In genomic region chr22:19658057-19658966, GRCh38 we compare ENCODE assay signal across 22 cellular contexts. TPM values are rescaled to one million over a fixed set of nuclear protein-coding genes. Genes with fewer than 3 reads are reported as not detected.
DNase-seq lines count a peak whose midpoint lies in the region; ATAC-seq and TF ChIP-seq lines count a peak whose summit lies in the region.
"Had no signal": no experiment of that assay in that cellular context is flagged by ENCODE, and none has a peak within 500 bp of the region (broad histone marks: within the 10 kb centered on the region; RNA-seq: fewer than 3 reads in every experiment).

No MANE protein-coding gene starts in this region.

- no peak overlapping the region for H3K18ac ChIP-seq in IMR-90 (ENCODE audit: low read depth, low read length)

- H3K9me3 Mint-ChIP-seq in endodermal cell (no peaks in the 10 kb centered on the region), osteocyte (ENCODE audit: unreplicated experiment) (no peaks in the 10 kb centered on the region)
- H3K9me3 Mint-ChIP-seq: CD4-positive, alpha-beta memory T cell; CD4-positive, CD25-positive, alpha-beta regulatory T cell; CD8-positive, alpha-beta memory T cell had no signal

- H2BK20ac ChIP-seq in IMR-90 (ENCODE audit: low read depth, low read length): no peak overlapping the region

- no peaks in the 10 kb centered on the region for H3K27me3 Mint-ChIP-seq in endodermal cell (ENCODE audit: insufficient read depth)
- no peaks in the 10 kb centered on the region for H3K27me3 Mint-ChIP-seq in osteocyte (ENCODE audit: unreplicated experiment)
- H3K27me3 Mint-ChIP-seq: B cell; CD4-positive, alpha-beta memory T cell; CD4-positive, CD25-positive, alpha-beta regulatory T cell had no signal

- no peak overlapping the region for H4K91ac ChIP-seq in IMR-90 (ENCODE audit: insufficient read depth, low read depth, low read length)

- H3K9me1 ChIP-seq in IMR-90 (ENCODE audit: insufficient read depth, low read length): 0 out of 2 replicates have a peak, but pooled peaks cover 1% of the 10 kb centered on the region

- H3K4me1 Mint-ChIP-seq in endodermal cell (no peaks in the 10 kb centered on the region), osteocyte (ENCODE audit: unreplicated experiment) (peaks cover 19% of the 10 kb centered on the region)
- H3K4me1 Mint-ChIP-seq: B cell; CD4-positive, alpha-beta memory T cell; CD8-positive, alpha-beta memory T cell had no signal

- no TSS peak for BruUV-seq in IMR-90 (replicated peaks; lab: Mats Ljungman, UMichigan)

- POLR2A ChIA-PET in IMR-90 (lab: Charles Lee; ENCODE audit: unreplicated experiment): no interaction called here

- no peaks in the 10 kb centered on the region for H3K79me1 ChIP-seq in IMR-90 (ENCODE audit: low read depth in 1 of 2, low read length in 2 of 2)

- no peak overlapping the region for H3K56ac ChIP-seq in IMR-90 (ENCODE audit: extremely low read depth, insufficient read depth, low read length)

- H3K36me3 Mint-ChIP-seq in endodermal cell (ENCODE audit: low read depth) (no peaks in the 10 kb centered on the region), osteocyte (ENCODE audit: unreplicated experiment) (no peaks in the 10 kb centered on the region)
- H3K36me3 Mint-ChIP-seq: CD4-positive, alpha-beta memory T cell; CD4-positive, CD25-positive, alpha-beta regulatory T cell; CD8-positive, alpha-beta memory T cell had no signal

- H3K4me3 Mint-ChIP-seq in endodermal cell (no peak overlapping the region), osteocyte (ENCODE audit: unreplicated experiment) (no peak overlapping the region)
- H3K4me3 Mint-ChIP-seq: B cell; CD4-positive, alpha-beta memory T cell; CD4-positive, CD25-positive, alpha-beta regulatory T cell; CD8-positive, alpha-beta memory T cell had no signal

- in situ Hi-C loops in IMR-90 (cut with MboI; ENCODE audit: low sequenced_read_pairs): no loop called here

- H3K4ac ChIP-seq in IMR-90 (ENCODE audit: low read depth, low read length): no peak overlapping the region

- TF ChIP-seq RAD21 in IMR-90 (IDR thresholded peaks at IDR 0.05; ENCODE audit: low read length): no peak

- no peak overlapping the region for H2AK9ac ChIP-seq in IMR-90 (replicated peaks; ENCODE audit: low read depth, low read length, poor library complexity)

- no peak for TF ChIP-seq POLR2A in IMR-90 (IDR thresholded peaks at IDR 0.05; ENCODE audit: low read depth, low read length)

- H2BK5ac ChIP-seq in IMR-90 (ENCODE audit: low read depth, low read length, poor library complexity, severe bottlenecking): no peak overlapping the region

- H3K14ac ChIP-seq in IMR-90 (replicated peaks; ENCODE audit: low read depth, low read length): no peak overlapping the region

- no peak overlapping the region for H3K23ac ChIP-seq in IMR-90 (ENCODE audit: low read depth, low read length)

- DNase-seq in IMR-90: no peak
- peak; percentile 26 for DNase-seq in endodermal cell
- peak; percentile 74 for DNase-seq in mesenteric fat pad (ENCODE audit: low spot score)
- peak; percentile 75 for DNase-seq in osteocyte (ENCODE audit: extremely low spot score, unreplicated experiment)
- no peak for DNase-seq in activated CD4-positive, CD25-positive, alpha-beta regulatory T cell treated with anti-CD3 and anti-CD28 coated beads, Interleukin-2, amount 50 U/mL, for 72 hours
- no peak for DNase-seq in HK-2 (ENCODE audit: unreplicated experiment)
- no peak for DNase-seq in Right ventricle myocardium inferior (ENCODE audit: missing footprints)
- DNase-seq in DMS53 (lab: John Stamatoyannopoulos, UW): no peak
- DNase-seq: AML-193; CD4-positive, alpha-beta memory T cell; CD4-positive, CD25-positive, alpha-beta regulatory T cell; CD8-positive, alpha-beta memory T cell; COR-L47; DMS 273 treated with DMSO at 0.1 percent for 48 hours; DMS153; DMS79 treated with DMSO at 0.1 percent for 48 hours; GF-D8 had no signal

- H3K27me3 ChIP-seq in IMR-90 (ENCODE audit: control insufficient read depth, insufficient read depth, low read length) (no peaks in the 10 kb centered on the region; the same call in none of the 2 replicates), endodermal cell (ENCODE audit: control insufficient read depth, insufficient read depth, low read length, poor library complexity, severe bottlenecking) (peaks cover 4% of the 10 kb centered on the region)
- H3K27me3 ChIP-seq: BLaER1 treated with 17β-estradiol and CSF1 and Interleukin-3, amounts not matched to agents 10 nM and 100 nM had no signal

- no peak overlapping the region for H2BK120ac ChIP-seq in IMR-90 (ENCODE audit: low read depth, low read length)

- no peak overlapping the region for H2AK5ac ChIP-seq in IMR-90 (ENCODE audit: low read depth, low read length)

- no peak overlapping the region for H2BK15ac ChIP-seq in IMR-90 (ENCODE audit: low read depth, low read length)

- peak overlapping the region; percentile 24 for H2AFZ ChIP-seq in IMR-90 (replicated peaks; ENCODE audit: low read length, poor library complexity)

- dilution Hi-C loops in IMR-90 (cut with HindIII; ENCODE audit: low sequenced_read_pairs, unreplicated experiment): no loop called here

- intact Hi-C loops in IMR-90 (cut with micrococcal nuclease) (no loop called here), Right ventricle myocardium inferior (cut with DNase I) (no loop called here)

- no peak overlapping the region for H3K27ac ChIP-seq in IMR-90 (ENCODE audit: insufficient read depth, low read length)
- no peak overlapping the region for H3K27ac ChIP-seq in endodermal cell (ENCODE audit: low read depth, low read length)
- H3K27ac ChIP-seq: 22Rv1; A549; BLaER1 treated with 17β-estradiol and CSF1 and Interleukin-3, amounts not matched to agents 10 nM and 100 nM; C4-2B had no signal

- H3K36me3 ChIP-seq in IMR-90 (ENCODE audit: control insufficient read depth, insufficient read depth, low read length) (no peaks in the 10 kb centered on the region), endodermal cell (ENCODE audit: control insufficient read depth, insufficient read depth, low read length) (no peaks in the 10 kb centered on the region)
- H3K36me3 ChIP-seq: BLaER1 treated with 17β-estradiol and CSF1 and Interleukin-3, amounts not matched to agents 10 nM and 100 nM had no signal

- H3K4me1 ChIP-seq in IMR-90 (ENCODE audit: control insufficient read depth, insufficient read depth, low read length) (peaks cover 1% of the 10 kb centered on the region), endodermal cell (ENCODE audit: control insufficient read depth, insufficient read depth, low read length) (no peaks in the 10 kb centered on the region)

- H3K9ac ChIP-seq in IMR-90 (ENCODE audit: low read depth, low read length) (no peak overlapping the region), endodermal cell (ENCODE audit: extremely low read depth, low read length, poor library complexity, severe bottlenecking) (no peak overlapping the region)
- H3K9ac ChIP-seq: BLaER1 treated with 17β-estradiol and CSF1 and Interleukin-3, amounts not matched to agents 10 nM and 100 nM had no signal

- no peak for ATAC-seq in IMR-90 (ENCODE audit: low read depth)
- ATAC-seq in Right ventricle myocardium inferior: no peak
- ATAC-seq: A549 had no signal

- H3K27ac Mint-ChIP-seq in endodermal cell (no peak overlapping the region), osteocyte (ENCODE audit: unreplicated experiment) (peak overlapping the region; percentile 18)
- H3K27ac Mint-ChIP-seq: B cell; CD4-positive, alpha-beta memory T cell; CD4-positive, CD25-positive, alpha-beta regulatory T cell; CD8-positive, alpha-beta memory T cell had no signal

- H3K4me2 ChIP-seq in IMR-90 (ENCODE audit: low read depth, low read length): no peak overlapping the region
- H3K4me2 ChIP-seq: A549; BLaER1 treated with 17β-estradiol and CSF1 and Interleukin-3, amounts not matched to agents 10 nM and 100 nM had no signal

- WGBS in IMR-90 (ENCODE audit: extremely low coverage in 2 of 2, insufficient read length in 1 of 2), 2 experiments: 90% methylated on average over 4 of the region's 10 CpGs; no CpG with 5 or more reads in 1 of the 2 experiments
- WGBS in endodermal cell (ENCODE audit: insufficient coverage in 1 of 2, insufficient read length in 1 of 2), 2 experiments: 96 to 97% methylated on average over 10 of the region's 10 CpGs

- no peak overlapping the region for H3K4me3 ChIP-seq in IMR-90 (ENCODE audit: insufficient read depth, low read depth, low read length)
- H3K4me3 ChIP-seq in endodermal cell (ENCODE audit: low read length): no peak overlapping the region
- H3K4me3 ChIP-seq: A549; BLaER1 treated with 17β-estradiol and CSF1 and Interleukin-3, amounts not matched to agents 10 nM and 100 nM had no signal

- no peak overlapping the region for H4K5ac ChIP-seq in IMR-90 (ENCODE audit: low read depth, low read length)

- TF ChIP-seq CTCF in IMR-90 (conservative IDR thresholded peaks at IDR 0.05; ENCODE audit: low read depth, low read length) (no peak), endodermal cell (conservative IDR thresholded peaks at IDR 0.05) (no peak), osteocyte (IDR thresholded peaks at IDR 0.05) (no peak)

- no peaks in the 10 kb centered on the region for H4K20me1 ChIP-seq in IMR-90 (ENCODE audit: insufficient read depth, low read length)
- H4K20me1 ChIP-seq: BLaER1 treated with 17β-estradiol and CSF1 and Interleukin-3, amounts not matched to agents 10 nM and 100 nM had no signal

- no peaks in the 10 kb centered on the region for H3K9me3 ChIP-seq in IMR-90 (ENCODE audit: control insufficient read depth, insufficient read depth, low read length)
- no peaks in the 10 kb centered on the region for H3K9me3 ChIP-seq in endodermal cell (ENCODE audit: control insufficient read depth, low read length)
- H3K9me3 ChIP-seq: A549; BLaER1 treated with 17β-estradiol and CSF1 and Interleukin-3, amounts not matched to agents 10 nM and 100 nM had no signal

- no peak overlapping the region for H4K8ac ChIP-seq in IMR-90 (ENCODE audit: low read depth in 2 of 2, low read length in 2 of 2)

- CTCF ChIA-PET in IMR-90 (lab: Yijun Ruan, JAX): no interaction called here

TF ChIP-seq in IMR-90, 13 proteins besides CTCF, POLR2A, EP300 and RAD21 (continues in another document):
- TF ChIP-seq ELK1 (IDR thresholded peaks at IDR 0.05; ENCODE audit: borderline replicate concordance, low read depth, low read length): no peak

RNA-seq across cellular contexts. Expression of gene SEPTIN5, which starts 56.0 kb away (rescaled TPM):
- total RNA-seq in IMR-90 (2012; rRNA removed) (16.8 and 17.2 TPM in 2 replicates), endodermal cell (10 to 100 TPM in 1 of 2 donors, 1 to 10 TPM in 1; 9.8 to 20.0 TPM), mesenteric fat pad (7.0 TPM), osteocyte (103 and 108 TPM in 2 replicates), Right ventricle myocardium inferior (120 TPM)
- polyA plus RNA-seq in IMR-90 (2012; rRNA removed): 20.7 and 22.3 TPM in 2 replicates
- 10.4 and 22.8 TPM in 2 replicates for polyA plus RNA-seq in IMR-90 (2012; cell fraction: cytosol; rRNA removed)
- 65.7 and 90.4 TPM in 2 replicates for polyA plus RNA-seq in IMR-90 (2012; cell fraction: nucleus; rRNA removed; ENCODE audit: low replicate concordance)
- 45.2 TPM for polyA plus RNA-seq in endodermal cell (2013, experiment 1 of 2)
- polyA plus RNA-seq in endodermal cell (2013, experiment 2 of 2): 45.0 TPM
- total RNA-seq: B cell; CD4-positive, alpha-beta memory T cell had no signal
- polyA plus RNA-seq: CD4-positive, alpha-beta memory T cell; CD4-positive, CD25-positive, alpha-beta regulatory T cell; CD8-positive, alpha-beta memory T cell had no signal

Comparison
In these comparisons a context has a peak if more than half of its experiments do, and no peak if none do; other contexts are left out.
1. DNase-seq: peak in endodermal cell (single experiment), mesenteric fat pad (single experiment) and osteocyte (single experiment); none in IMR-90 (single experiment), activated CD4-positive, CD25-positive, alpha-beta regulatory T cell treated with anti-CD3 and anti-CD28 coated beads, Interleukin-2, amount 50 U/mL, for 72 hours (single experiment), HK-2 (single experiment), Right ventricle myocardium inferior (single experiment) and DMS53 (single experiment).